Comparison of ENCODE assay signal across 1 cellular context in genomic region chr6:110358536-110359148, GRCh38.
TF ChIP-seq lines count a peak whose summit lies in the region.

No MANE protein-coding gene starts in this region.

TF ChIP-seq in H1, 55 proteins besides CTCF, POLR2A, EP300 and RAD21 (continued from another document):
- no peak for TF ChIP-seq CHD7 (IDR thresholded peaks at IDR 0.05; ENCODE audit: insufficient replicate concordance, low read length)
- no peak for TF ChIP-seq MAFK (IDR thresholded peaks at IDR 0.05; ENCODE audit: low read depth, low read length)
- TF ChIP-seq JUN (IDR thresholded peaks at IDR 0.05; ENCODE audit: low read depth, low read length) = no peak
- TF ChIP-seq CHD2 (IDR thresholded peaks at IDR 0.05; ENCODE audit: low read length) = no peak
- no peak for TF ChIP-seq CBX5 (IDR thresholded peaks at IDR 0.05; ENCODE audit: low read depth, low read length)
- no peak for TF ChIP-seq ATF3 (IDR thresholded peaks at IDR 0.05; ENCODE audit: insufficient read depth, low read depth, low read length)
- no peak for TF ChIP-seq YY1 (IDR thresholded peaks at IDR 0.05; ENCODE audit: low read depth, low read length)
- TF ChIP-seq RBBP5 (IDR thresholded peaks at IDR 0.05; ENCODE audit: borderline replicate concordance, low read depth, low read length) = no peak
- TF ChIP-seq TAF1 (IDR thresholded peaks at IDR 0.05; ENCODE audit: low read depth, low read length) = no peak
- TF ChIP-seq SP1 (IDR thresholded peaks at IDR 0.05; ENCODE audit: low read depth, low read length) = no peak
- TF ChIP-seq CBX8 (IDR thresholded peaks at IDR 0.05; ENCODE audit: borderline replicate concordance, low read depth, low read length) = no peak
- TF ChIP-seq KDM5A (IDR thresholded peaks at IDR 0.05; ENCODE audit: low read length) = no peak
- no peak for TF ChIP-seq GTF2F1 (IDR thresholded peaks at IDR 0.05; ENCODE audit: borderline replicate concordance, low read depth, low read length)
